ENCODE assay signal across 1 cellular context in the genomic region with DNA sequence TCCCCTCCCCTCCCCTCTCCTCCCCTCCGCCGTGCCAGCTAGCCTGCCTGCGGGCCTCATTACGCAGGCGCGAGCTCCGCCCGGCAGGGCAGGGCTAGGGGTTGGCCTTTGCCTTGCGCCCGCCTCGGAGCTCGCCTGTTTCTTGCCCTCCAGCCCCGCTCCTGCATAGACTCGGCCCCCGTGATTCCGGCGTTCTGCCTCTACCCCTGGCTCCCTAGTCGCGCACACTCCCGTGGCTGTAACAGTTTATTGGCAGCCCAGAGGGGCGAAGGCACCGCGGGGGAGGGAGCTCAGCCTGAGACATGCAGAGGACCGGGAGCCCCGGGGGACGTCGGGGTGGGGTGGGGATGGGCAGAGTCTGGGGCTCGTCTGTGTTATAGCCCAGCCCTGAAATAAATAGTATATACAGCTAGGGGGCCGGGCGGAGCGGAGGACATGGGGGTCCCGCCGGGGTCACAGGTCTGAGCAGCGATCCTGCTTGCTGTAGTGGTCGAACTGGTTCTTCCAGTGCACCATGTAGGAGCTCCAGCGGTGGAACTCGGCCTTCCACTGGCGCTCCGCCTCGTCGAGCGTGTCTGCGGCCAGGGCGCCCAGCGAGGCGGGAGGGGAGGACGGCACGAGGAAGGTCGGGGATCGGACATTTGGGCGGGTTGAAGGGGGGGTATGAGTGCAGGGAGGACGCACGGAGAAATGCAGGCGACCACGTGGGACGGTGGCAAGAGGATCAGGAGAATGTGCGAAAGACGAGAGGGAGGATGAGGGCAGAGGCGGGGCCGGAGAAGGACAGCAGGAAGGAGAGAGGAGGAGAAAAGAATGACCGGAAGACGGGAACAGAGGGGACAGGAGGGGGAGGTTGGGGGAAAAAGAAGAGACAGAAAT.
TF ChIP-seq lines count a peak whose summit lies in the region.

No MANE protein-coding gene starts in this region.

TF ChIP-seq in HepG2, 621 proteins besides CTCF, POLR2A, EP300 and RAD21 (continued from another document):
- TF ChIP-seq, protein P1, sequence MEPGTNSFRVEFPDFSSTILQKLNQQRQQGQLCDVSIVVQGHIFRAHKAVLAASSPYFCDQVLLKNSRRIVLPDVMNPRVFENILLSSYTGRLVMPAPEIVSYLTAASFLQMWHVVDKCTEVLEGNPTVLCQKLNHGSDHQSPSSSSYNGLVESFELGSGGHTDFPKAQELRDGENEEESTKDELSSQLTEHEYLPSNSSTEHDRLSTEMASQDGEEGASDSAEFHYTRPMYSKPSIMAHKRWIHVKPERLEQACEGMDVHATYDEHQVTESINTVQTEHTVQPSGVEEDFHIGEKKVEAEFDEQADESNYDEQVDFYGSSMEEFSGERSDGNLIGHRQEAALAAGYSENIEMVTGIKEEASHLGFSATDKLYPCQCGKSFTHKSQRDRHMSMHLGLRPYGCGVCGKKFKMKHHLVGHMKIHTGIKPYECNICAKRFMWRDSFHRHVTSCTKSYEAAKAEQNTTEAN (CRISPR knock-in tag; conservative IDR thresholded peaks at IDR 0.05), result 0 out of 2 replicates have a peak, but pooled peaks have one; percentile 31
- TF ChIP-seq SP4 (CRISPR knock-in tag; IDR thresholded peaks at IDR 0.05) (peak; percentile 69), JDP2 (CRISPR knock-in tag; IDR thresholded peaks at IDR 0.05; ENCODE audit: borderline replicate concordance) (no peak; the same call in 1 of the 2 replicates), REXO4 (CRISPR knock-in tag; IDR thresholded peaks at IDR 0.05; ENCODE audit: borderline replicate concordance) (peak; percentile 78; the same call in 1 of the 2 replicates), TBL1XR1 (IDR thresholded peaks at IDR 0.05; ENCODE audit: borderline replicate concordance, low read length, partially characterized antibody) (no peak), GPN1 (CRISPR knock-in tag; IDR thresholded peaks at IDR 0.05; ENCODE audit: borderline replicate concordance) (no peak), ZNF777 (CRISPR knock-in tag; IDR thresholded peaks at IDR 0.05) (peak; percentile 78), ZFX (CRISPR knock-in tag; IDR thresholded peaks at IDR 0.05; ENCODE audit: low read depth) (peak; percentile 68), EZH2 (conservative IDR thresholded peaks at IDR 0.05; ENCODE audit: low read depth, low read length) (no peak), KLF11 (CRISPR knock-in tag; IDR thresholded peaks at IDR 0.05) (0 out of 2 replicates have a peak, but pooled peaks have one; percentile 21), ZNF724P (CRISPR knock-in tag; IDR thresholded peaks at IDR 0.05; ENCODE audit: borderline replicate concordance) (0 out of 2 replicates have a peak, but pooled peaks have one; percentile 47), ZNF564 (CRISPR knock-in tag; IDR thresholded peaks at IDR 0.05) (no peak; the same call in 1 of the 2 replicates), ZSCAN29 (CRISPR knock-in tag; conservative IDR thresholded peaks at IDR 0.05) (peak; percentile 99), GATA4 (IDR thresholded peaks at IDR 0.05; ENCODE audit: borderline replicate concordance, low read depth) (peak; percentile 35; the same call in 1 of the 2 replicates), ZNF367 (CRISPR knock-in tag; IDR thresholded peaks at IDR 0.05; ENCODE audit: borderline replicate concordance) (no peak; the same call in 1 of the 2 replicates), GABPB1 (CRISPR knock-in tag; IDR thresholded peaks at IDR 0.05) (no peak), PLRG1 (conservative IDR thresholded peaks at IDR 0.05) (no peak), FOXP1 (IDR thresholded peaks at IDR 0.05) (no peak), FOXP1 (CRISPR knock-in tag; IDR thresholded peaks at IDR 0.05) (no peak), ZNF24 (IDR thresholded peaks at IDR 0.05) (no peak), PHF20 (CRISPR knock-in tag; IDR thresholded peaks at IDR 0.05) (no peak; the same call in 1 of the 2 replicates), CENPT (CRISPR knock-in tag; IDR thresholded peaks at IDR 0.05; ENCODE audit: low read depth) (peak; percentile 42; the same call in 1 of the 2 replicates), MYC (CRISPR knock-in tag; IDR thresholded peaks at IDR 0.05; ENCODE audit: borderline replicate concordance) (peak; percentile 79; the same call in 1 of the 2 replicates), ZSCAN12 (CRISPR knock-in tag; IDR thresholded peaks at IDR 0.05) (no peak), NRL (CRISPR knock-in tag; IDR thresholded peaks at IDR 0.05; ENCODE audit: borderline replicate concordance) (peak; percentile 57), RARA (CRISPR knock-in tag; IDR thresholded peaks at IDR 0.05) (0 out of 2 replicates have a peak, but pooled peaks have one; percentile 5), REL (CRISPR knock-in tag; conservative IDR thresholded peaks at IDR 0.05) (peak; percentile 76), ZNF773 (CRISPR knock-in tag; IDR thresholded peaks at IDR 0.05; ENCODE audit: borderline replicate concordance) (peak; percentile 43; the same call in 1 of the 2 replicates), ZNF33A (CRISPR knock-in tag; IDR thresholded peaks at IDR 0.05; ENCODE audit: borderline replicate concordance) (no peak), ARNT2 (CRISPR knock-in tag; IDR thresholded peaks at IDR 0.05; ENCODE audit: low read depth) (peak; percentile 79; the same call in 1 of the 2 replicates), ZMAT3 (CRISPR knock-in tag; conservative IDR thresholded peaks at IDR 0.05) (peak; percentile 68; the same call in 1 of the 2 replicates), SIN3A (IDR thresholded peaks at IDR 0.05; ENCODE audit: borderline replicate concordance, low read depth, low read length) (peak; percentile 64; the same call in 1 of the 2 replicates), TP53 (CRISPR knock-in tag; conservative IDR thresholded peaks at IDR 0.05) (no peak), CAMTA2 (CRISPR knock-in tag; IDR thresholded peaks at IDR 0.05; ENCODE audit: borderline replicate concordance) (no peak; the same call in 1 of the 2 replicates)
- TF ChIP-seq, protein P2, sequence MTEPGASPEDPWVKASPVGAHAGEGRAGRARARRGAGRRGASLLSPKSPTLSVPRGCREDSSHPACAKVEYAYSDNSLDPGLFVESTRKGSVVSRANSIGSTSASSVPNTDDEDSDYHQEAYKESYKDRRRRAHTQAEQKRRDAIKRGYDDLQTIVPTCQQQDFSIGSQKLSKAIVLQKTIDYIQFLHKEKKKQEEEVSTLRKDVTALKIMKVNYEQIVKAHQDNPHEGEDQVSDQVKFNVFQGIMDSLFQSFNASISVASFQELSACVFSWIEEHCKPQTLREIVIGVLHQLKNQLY (CRISPR knock-in tag; IDR thresholded peaks at IDR 0.05), result 0 out of 2 replicates have a peak, but pooled peaks have one; percentile 14
- TF ChIP-seq, protein P3, sequence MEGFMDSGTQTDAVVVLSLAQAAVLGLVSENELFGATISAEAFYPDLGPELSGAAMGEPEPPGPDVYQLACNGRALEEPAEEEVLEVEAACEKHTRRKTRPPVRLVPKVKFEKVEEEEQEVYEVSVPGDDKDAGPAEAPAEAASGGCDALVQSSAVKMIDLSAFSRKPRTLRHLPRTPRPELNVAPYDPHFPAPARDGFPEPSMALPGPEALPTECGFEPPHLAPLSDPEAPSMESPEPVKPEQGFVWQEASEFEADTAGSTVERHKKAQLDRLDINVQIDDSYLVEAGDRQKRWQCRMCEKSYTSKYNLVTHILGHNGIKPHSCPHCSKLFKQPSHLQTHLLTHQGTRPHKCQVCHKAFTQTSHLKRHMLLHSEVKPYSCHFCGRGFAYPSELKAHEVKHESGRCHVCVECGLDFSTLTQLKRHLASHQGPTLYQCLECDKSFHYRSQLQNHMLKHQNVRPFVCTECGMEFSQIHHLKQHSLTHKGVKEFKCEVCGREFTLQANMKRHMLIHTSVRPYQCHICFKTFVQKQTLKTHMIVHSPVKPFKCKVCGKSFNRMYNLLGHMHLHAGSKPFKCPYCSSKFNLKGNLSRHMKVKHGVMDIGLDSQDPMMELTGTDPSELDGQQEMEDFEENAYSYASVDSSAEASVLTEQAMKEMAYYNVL (CRISPR knock-in tag; IDR thresholded peaks at IDR 0.05; ENCODE audit: borderline replicate concordance), result peak; percentile 81
- TF ChIP-seq, protein P4, sequence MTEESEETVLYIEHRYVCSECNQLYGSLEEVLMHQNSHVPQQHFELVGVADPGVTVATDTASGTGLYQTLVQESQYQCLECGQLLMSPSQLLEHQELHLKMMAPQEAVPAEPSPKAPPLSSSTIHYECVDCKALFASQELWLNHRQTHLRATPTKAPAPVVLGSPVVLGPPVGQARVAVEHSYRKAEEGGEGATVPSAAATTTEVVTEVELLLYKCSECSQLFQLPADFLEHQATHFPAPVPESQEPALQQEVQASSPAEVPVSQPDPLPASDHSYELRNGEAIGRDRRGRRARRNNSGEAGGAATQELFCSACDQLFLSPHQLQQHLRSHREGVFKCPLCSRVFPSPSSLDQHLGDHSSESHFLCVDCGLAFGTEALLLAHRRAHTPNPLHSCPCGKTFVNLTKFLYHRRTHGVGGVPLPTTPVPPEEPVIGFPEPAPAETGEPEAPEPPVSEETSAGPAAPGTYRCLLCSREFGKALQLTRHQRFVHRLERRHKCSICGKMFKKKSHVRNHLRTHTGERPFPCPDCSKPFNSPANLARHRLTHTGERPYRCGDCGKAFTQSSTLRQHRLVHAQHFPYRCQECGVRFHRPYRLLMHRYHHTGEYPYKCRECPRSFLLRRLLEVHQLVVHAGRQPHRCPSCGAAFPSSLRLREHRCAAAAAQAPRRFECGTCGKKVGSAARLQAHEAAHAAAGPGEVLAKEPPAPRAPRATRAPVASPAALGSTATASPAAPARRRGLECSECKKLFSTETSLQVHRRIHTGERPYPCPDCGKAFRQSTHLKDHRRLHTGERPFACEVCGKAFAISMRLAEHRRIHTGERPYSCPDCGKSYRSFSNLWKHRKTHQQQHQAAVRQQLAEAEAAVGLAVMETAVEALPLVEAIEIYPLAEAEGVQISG (CRISPR knock-in tag; IDR thresholded peaks at IDR 0.05), result peak; percentile 61; the same call in 1 of the 2 replicates
- TF ChIP-seq, protein P5, sequence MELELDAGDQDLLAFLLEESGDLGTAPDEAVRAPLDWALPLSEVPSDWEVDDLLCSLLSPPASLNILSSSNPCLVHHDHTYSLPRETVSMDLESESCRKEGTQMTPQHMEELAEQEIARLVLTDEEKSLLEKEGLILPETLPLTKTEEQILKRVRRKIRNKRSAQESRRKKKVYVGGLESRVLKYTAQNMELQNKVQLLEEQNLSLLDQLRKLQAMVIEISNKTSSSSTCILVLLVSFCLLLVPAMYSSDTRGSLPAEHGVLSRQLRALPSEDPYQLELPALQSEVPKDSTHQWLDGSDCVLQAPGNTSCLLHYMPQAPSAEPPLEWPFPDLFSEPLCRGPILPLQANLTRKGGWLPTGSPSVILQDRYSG (CRISPR knock-in tag; IDR thresholded peaks at IDR 0.05), result no peak
- TF ChIP-seq, protein P6, sequence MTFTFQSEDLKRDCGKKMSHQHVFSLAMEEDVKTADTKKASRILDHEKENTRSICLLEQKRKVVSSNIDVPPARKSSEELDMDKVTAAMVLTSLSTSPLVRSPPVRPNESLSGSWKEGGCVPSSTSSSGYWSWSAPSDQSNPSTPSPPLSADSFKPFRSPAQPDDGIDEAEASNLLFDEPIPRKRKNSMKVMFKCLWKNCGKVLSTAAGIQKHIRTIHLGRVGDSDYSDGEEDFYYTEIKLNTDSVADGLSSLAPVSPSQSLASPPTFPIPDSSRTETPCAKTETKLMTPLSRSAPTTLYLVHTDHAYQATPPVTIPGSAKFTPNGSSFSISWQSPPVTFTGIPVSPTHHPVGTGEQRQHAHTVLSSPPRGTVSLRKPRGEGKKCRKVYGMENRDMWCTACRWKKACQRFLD (CRISPR knock-in tag; IDR thresholded peaks at IDR 0.05; ENCODE audit: borderline replicate concordance), result 0 out of 2 replicates have a peak, but pooled peaks have one; percentile 66
- TF ChIP-seq, protein P7, sequence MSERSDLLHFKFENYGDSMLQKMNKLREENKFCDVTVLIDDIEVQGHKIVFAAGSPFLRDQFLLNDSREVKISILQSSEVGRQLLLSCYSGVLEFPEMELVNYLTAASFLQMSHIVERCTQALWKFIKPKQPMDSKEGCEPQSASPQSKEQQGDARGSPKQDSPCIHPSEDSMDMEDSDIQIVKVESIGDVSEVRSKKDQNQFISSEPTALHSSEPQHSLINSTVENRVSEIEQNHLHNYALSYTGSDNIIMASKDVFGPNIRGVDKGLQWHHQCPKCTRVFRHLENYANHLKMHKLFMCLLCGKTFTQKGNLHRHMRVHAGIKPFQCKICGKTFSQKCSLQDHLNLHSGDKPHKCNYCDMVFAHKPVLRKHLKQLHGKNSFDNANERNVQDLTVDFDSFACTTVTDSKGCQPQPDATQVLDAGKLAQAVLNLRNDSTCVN (CRISPR knock-in tag; IDR thresholded peaks at IDR 0.05; ENCODE audit: borderline replicate concordance), result no peak
- TF ChIP-seq, protein P8, sequence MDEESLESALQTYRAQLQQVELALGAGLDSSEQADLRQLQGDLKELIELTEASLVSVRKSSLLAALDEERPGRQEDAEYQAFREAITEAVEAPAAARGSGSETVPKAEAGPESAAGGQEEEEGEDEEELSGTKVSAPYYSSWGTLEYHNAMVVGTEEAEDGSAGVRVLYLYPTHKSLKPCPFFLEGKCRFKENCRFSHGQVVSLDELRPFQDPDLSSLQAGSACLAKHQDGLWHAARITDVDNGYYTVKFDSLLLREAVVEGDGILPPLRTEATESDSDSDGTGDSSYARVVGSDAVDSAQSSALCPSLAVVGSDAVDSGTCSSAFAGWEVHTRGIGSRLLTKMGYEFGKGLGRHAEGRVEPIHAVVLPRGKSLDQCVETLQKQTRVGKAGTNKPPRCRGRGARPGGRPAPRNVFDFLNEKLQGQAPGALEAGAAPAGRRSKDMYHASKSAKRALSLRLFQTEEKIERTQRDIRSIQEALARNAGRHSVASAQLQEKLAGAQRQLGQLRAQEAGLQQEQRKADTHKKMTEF (CRISPR knock-in tag; IDR thresholded peaks at IDR 0.05), result peak; percentile 20; the same call in 1 of the 2 replicates
- TF ChIP-seq, protein P9, sequence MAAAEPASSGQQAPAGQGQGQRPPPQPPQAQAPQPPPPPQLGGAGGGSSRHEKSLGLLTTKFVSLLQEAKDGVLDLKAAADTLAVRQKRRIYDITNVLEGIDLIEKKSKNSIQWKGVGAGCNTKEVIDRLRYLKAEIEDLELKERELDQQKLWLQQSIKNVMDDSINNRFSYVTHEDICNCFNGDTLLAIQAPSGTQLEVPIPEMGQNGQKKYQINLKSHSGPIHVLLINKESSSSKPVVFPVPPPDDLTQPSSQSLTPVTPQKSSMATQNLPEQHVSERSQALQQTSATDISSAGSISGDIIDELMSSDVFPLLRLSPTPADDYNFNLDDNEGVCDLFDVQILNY (CRISPR knock-in tag; conservative IDR thresholded peaks at IDR 0.05), result peak; percentile 49; the same call in 1 of the 2 replicates
